In the genomic region with DNA sequence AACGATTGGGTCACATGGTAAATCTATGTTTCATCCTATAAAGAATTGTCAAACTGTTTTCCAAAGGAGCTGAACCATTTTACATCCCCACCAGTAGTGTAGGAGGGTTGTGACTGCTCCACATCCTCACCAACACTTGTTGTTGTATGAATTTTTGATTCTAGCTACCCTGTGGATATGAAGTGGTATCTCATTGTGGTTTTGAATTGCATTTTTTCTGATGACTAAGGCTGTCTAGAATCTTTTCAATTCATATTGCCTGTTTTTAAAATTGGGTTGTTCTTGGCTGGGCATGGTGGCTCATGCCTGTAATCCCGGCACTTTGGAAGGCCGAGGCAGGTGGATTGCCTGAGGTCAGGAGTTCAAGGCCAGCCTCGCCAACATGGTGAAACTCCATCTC, we compare ENCODE assay signal across 25 cellular contexts. TPM values are rescaled to one million over a fixed set of nuclear protein-coding genes. Genes with fewer than 3 reads are reported as not detected.
DNase-seq lines count a peak whose midpoint lies in the region; ATAC-seq and TF ChIP-seq lines count a peak whose summit lies in the region.
"Had no signal": no experiment of that assay in that cellular context is flagged by ENCODE, and none has a peak within 500 bp of the region (broad histone marks: within the 10 kb centered on the region; RNA-seq: fewer than 3 reads in every experiment).

No MANE protein-coding gene starts in this region.

- no peak overlapping the region for H3K27ac ChIP-seq in smooth muscle cell (ENCODE audit: low read depth)
- H3K27ac ChIP-seq: heart left ventricle, neutrophil, psoas muscle, SJCRH30, transverse colon had no signal

- H3K36me3 ChIP-seq in smooth muscle cell (ENCODE audit: low read depth) = no peaks in the 10 kb centered on the region
- H3K36me3 ChIP-seq: heart left ventricle, neutrophil, SJCRH30, transverse colon had no signal

- TF ChIP-seq CTCF in foreskin fibroblast (IDR thresholded peaks at IDR 0.05; ENCODE audit: low read depth, low read length) (no peak), smooth muscle cell (IDR thresholded peaks at IDR 0.05; ENCODE audit: borderline replicate concordance, insufficient read depth, poor library complexity, severe bottlenecking) (no peak)

- no peak for ATAC-seq in GM18502 (IDR thresholded peaks at IDR 0.05; ENCODE audit: poor library complexity, unreplicated experiment)
- ATAC-seq: GM12878, heart left ventricle, K562, left cardiac atrium, psoas muscle had no signal

- no peaks in the 10 kb centered on the region for H3K4me1 ChIP-seq in smooth muscle cell (ENCODE audit: low read depth)
- H3K4me1 ChIP-seq: heart left ventricle, SJCRH30, transverse colon had no signal

- H3K4me2 ChIP-seq in smooth muscle cell = no peak overlapping the region

- H3K4me3 ChIP-seq in foreskin fibroblast (ENCODE audit: low read depth in 1 of 2, low read length in 2 of 2) (no peak overlapping the region), smooth muscle cell (no peak overlapping the region)
- H3K4me3 ChIP-seq: GM12878, heart left ventricle, K562, psoas muscle, SJCRH30, transverse colon had no signal

- no peaks in the 10 kb centered on the region for H3F3A ChIP-seq in smooth muscle cell (ENCODE audit: low read depth)

- no peaks in the 10 kb centered on the region for H4K20me1 ChIP-seq in smooth muscle cell (ENCODE audit: low read depth)

- in situ Hi-C loops in ACHN (cut with HindIII; ENCODE audit: low pct_ligation_motif_present, low pct_unique_long_range_greater_than_20kb, low sequenced_read_pairs) = no loop called here

- DNase-seq in ACHN (peak; percentile 16), HS-5 (ENCODE audit: low read depth) (peak; percentile 11), astrocyte of the hippocampus (ENCODE audit: low read depth, low spot score) (peak; percentile 29), foreskin fibroblast (peak; percentile 7 to 43), amygdala (lab: John Stamatoyannopoulos, UW) (no peak), smooth muscle cell (lab: John Stamatoyannopoulos, UW; ENCODE audit: unreplicated experiment) (no peak)
- no peak for DNase-seq in activated naive CD4-positive, alpha-beta T cell treated with Interleukin-2 at 50 U/mL for 16 hours
- DNase-seq: activated CD4-positive, alpha-beta memory T cell treated with anti-CD3 and anti-CD28 coated beads, Interleukin-2, amount 10 ng/mL, durations not matched to agents 7 days and 5 days; activated effector memory CD4-positive, alpha-beta T cell treated with anti-CD3 and anti-CD28 coated beads, Interleukin-2, amount 50 U/mL, for 16 hours; activated T-cell treated with anti-CD3 and anti-CD28 coated beads for 4 hours; cortex of kidney; DMS53; heart left ventricle; left cardiac atrium; NCI-H146; NCI-H524; NK-92 treated with Interleukin-12 subunit alpha and Interleukin-12 subunit beta, amount 100 ng/mL, for 24 hours; psoas muscle; SJCRH30; stimulated activated CD8-positive, alpha-beta memory T cell treated with anti-CD3 and anti-CD28 coated beads, Interleukin-4, amount 100 ng/mL, for 48 hours; transverse colon had no signal

- H3K9ac ChIP-seq in smooth muscle cell (ENCODE audit: low read depth) = no peak overlapping the region

- H3K9me3 ChIP-seq in smooth muscle cell (replicated peaks; ENCODE audit: low read depth) = no peaks in the 10 kb centered on the region
- H3K9me3 ChIP-seq: psoas muscle, SJCRH30, transverse colon had no signal

- H3K27me3 ChIP-seq in smooth muscle cell (ENCODE audit: low read depth) = no peaks in the 10 kb centered on the region
- H3K27me3 ChIP-seq: heart left ventricle, neutrophil, SJCRH30, transverse colon had no signal

- no peaks in the 10 kb centered on the region for H3K79me2 ChIP-seq in smooth muscle cell (ENCODE audit: low read depth)

- no peak overlapping the region for H2AFZ ChIP-seq in smooth muscle cell (ENCODE audit: low read depth)

- 83% methylated on average over 4 of the region's 4 CpGs for WGBS in smooth muscle cell (ENCODE audit: low lambda C conversion rate)

RNA-seq across cellular contexts. Expression of a gene that starts 44.5 kb away (rescaled TPM):
- total RNA-seq in smooth muscle cell = 67.7 and 75.4 TPM in 2 replicates
- 62.0 and 73.5 TPM in 2 replicates for polyA plus RNA-seq in smooth muscle cell

RNA-seq across cellular contexts. Expression of a gene that starts 57.3 kb away (rescaled TPM):
- total RNA-seq in smooth muscle cell = 9.2 and 11.7 TPM in 2 replicates
- polyA plus RNA-seq in smooth muscle cell = 5.3 and 8.1 TPM in 2 replicates

Comparison
In these comparisons a context has a peak if more than half of its experiments do, and no peak if none do; other contexts are left out.
1. DNase-seq: peak in ACHN (single experiment), HS-5 (single experiment), astrocyte of the hippocampus (single experiment) and foreskin fibroblast (2 of 2); none in amygdala (0 of 56), smooth muscle cell (single experiment) and activated naive CD4-positive, alpha-beta T cell treated with Interleukin-2 at 50 U/mL for 16 hours (single experiment).